In genomic region chr9:134135343-134136116, GRCh38 we compare ENCODE assay signal across 8 cellular contexts.
DNase-seq lines count a peak whose midpoint lies in the region; ATAC-seq lines count a peak whose summit lies in the region.

WDR5 (plus strand) TSS chr9:134136082; CDS start chr9:134139878, 3,796 bp downstream.

- H3K27ac ChIP-seq in cingulate gyrus (ENCODE audit: low read depth, low read length): peak within 1 kb of the TSS; percentile 88

- ATAC-seq in GM18873 (IDR thresholded peaks at IDR 0.05; ENCODE audit: low FRiP score, unreplicated experiment): peak; percentile 39
- ATAC-seq in HG03280 (IDR thresholded peaks at IDR 0.05; ENCODE audit: unreplicated experiment): peak; percentile 49

- DNase-seq in AG08395 (ENCODE audit: low spot score): peak; percentile 100
- DNase-seq in NCI-H524 treated with DMSO at 0.1 percent for 48 hours (lab: John Stamatoyannopoulos, UW): peak; percentile 50
- peak; percentile 93 for DNase-seq in activated CD4-positive, alpha-beta T cell treated with anti-CD3 and anti-CD28 coated beads for 48 hours
- DNase-seq in kidney tubule cell (ENCODE audit: low spot score): peak; percentile 90
- DNase-seq in stimulated activated CD4-positive, alpha-beta T cell treated with anti-CD3 and anti-CD28 coated beads, Interleukin-15, amount 100 ng/mL, for 48 hours (ENCODE audit: low read depth in 2 of 2): peak; percentile 83 to 86

Comparison
In these comparisons a context has a peak if more than half of its experiments do, and no peak if none do; other contexts are left out.
1. Peak in every context shown above with its lines: DNase-seq, ATAC-seq and H3K27ac ChIP-seq.
2. DNase-seq: peak in every context shown above with its lines; median percentile 100 in AG08395; 93 in activated CD4-positive, alpha-beta T cell treated with anti-CD3 and anti-CD28 coated beads for 48 hours; 90 in kidney tubule cell; 84 in stimulated activated CD4-positive, alpha-beta T cell treated with anti-CD3 and anti-CD28 coated beads, Interleukin-15, amount 100 ng/mL, for 48 hours; 50 in NCI-H524 treated with DMSO at 0.1 percent for 48 hours.